19 cellular contexts compared by ENCODE assay signal in genomic region chrX:23066588-23067281, GRCh38.
A peak's percentile ranks its signal among the peaks of the same experiment; 100 is the strongest.
DNase-seq lines count a peak whose midpoint lies in the region; ATAC-seq lines count a peak whose summit lies in the region.
"Had no signal": no experiment of that assay in that cellular context is flagged by ENCODE, and none has a peak within 500 bp of the region (broad histone marks: within the 10 kb centered on the region; RNA-seq: fewer than 3 reads in every experiment).

No MANE protein-coding gene starts in this region.

- ATAC-seq in GM18519 (IDR thresholded peaks at IDR 0.05; ENCODE audit: low FRiP score, unreplicated experiment) (peak; percentile 84), GM21390 (IDR thresholded peaks at IDR 0.05; ENCODE audit: unreplicated experiment) (peak; percentile 83), HG02970 (IDR thresholded peaks at IDR 0.05; ENCODE audit: low FRiP score, unreplicated experiment) (peak; percentile 77), HG03558 (IDR thresholded peaks at IDR 0.05; ENCODE audit: extremely low read depth, unreplicated experiment) (peak; percentile 76)
- ATAC-seq: activated T-cell treated with anti-CD3 and anti-CD28 coated beads, Interleukin-2, amount 50 U/mL, for 4 hours; heart right ventricle; left lung; stimulated activated naive B cell treated with anti-CD40 and anti-IgM and Interleukin-4, amounts not matched to agents 10 μg/mL and 1 μg/mL and 100 μg/mL, for 72 hours had no signal

- no peak for DNase-seq in NCI-H226
- no peak for DNase-seq in D341Med (ENCODE audit: low spot score)
- no peak for DNase-seq in NCI-H2029 treated with DMSO at 0.1 percent for 48 hours (lab: John Stamatoyannopoulos, UW)
- no peak for DNase-seq in stimulated activated naive CD4-positive, alpha-beta T cell (lab: John Stamatoyannopoulos, UW)
- DNase-seq: activated naive CD4-positive, alpha-beta T cell treated with anti-CD3 and anti-CD28 coated beads for 36 hours; activated T-cell treated with anti-CD3 and anti-CD28 coated beads, Interleukin-2, amount 50 U/mL, for 4 hours; amygdala; Calu3; dermis blood vessel endothelial cell; H7; heart right ventricle; left lung; NCI-H1105 treated with DMSO at 0.1 percent for 48 hours; NCI-H526; stimulated activated naive B cell treated with anti-CD40 and anti-IgM and Interleukin-4, amounts not matched to agents 10 μg/mL and 1 μg/mL and 100 μg/mL, for 72 hours had no signal
